13 cellular contexts compared by ENCODE assay signal in the genomic region with DNA sequence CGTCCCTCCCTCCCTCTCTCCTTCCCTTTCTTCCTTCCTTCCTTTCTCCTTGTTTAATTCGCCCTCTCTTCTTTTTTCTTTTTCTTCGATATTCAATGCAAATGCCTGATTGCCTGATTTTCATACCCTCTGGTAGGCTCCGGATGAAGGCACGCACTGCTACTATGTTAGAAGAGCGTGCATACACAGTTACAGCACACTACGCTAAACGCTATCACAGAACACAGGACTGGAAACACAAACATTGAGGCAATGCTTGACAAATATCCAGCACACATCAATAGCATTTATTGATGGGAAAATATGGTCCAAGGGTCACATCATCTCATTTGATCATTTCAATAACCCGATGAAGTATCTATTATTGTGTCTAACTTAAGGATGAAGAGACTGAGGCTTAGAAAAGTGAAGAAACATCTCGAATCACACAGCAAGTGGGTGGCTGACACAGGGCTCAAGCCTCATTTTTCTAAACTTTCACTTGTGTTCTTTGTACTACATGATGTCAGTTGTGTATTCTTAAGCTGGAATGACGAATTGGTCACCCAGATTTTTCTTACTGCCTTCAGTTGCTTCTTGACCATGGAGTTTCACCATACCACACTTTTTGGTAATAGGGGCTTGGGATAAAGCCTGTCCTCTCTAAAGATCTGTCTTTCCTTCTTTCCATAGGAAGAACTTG.
DNase-seq lines count a peak whose midpoint lies in the region; ATAC-seq and TF ChIP-seq lines count a peak whose summit lies in the region.
"Had no signal": no experiment of that assay in that cellular context is flagged by ENCODE, and none has a peak within 500 bp of the region (broad histone marks: within the 10 kb centered on the region; RNA-seq: fewer than 3 reads in every experiment).

No MANE protein-coding gene starts in this region.

- DNase-seq in GM23248 (peak; percentile 78), mammary epithelial cell (no peak), left lobe of liver (ENCODE audit: low spot score) (no peak), smooth muscle cell (lab: John Stamatoyannopoulos, UW; ENCODE audit: unreplicated experiment) (no peak), medulla oblongata (ENCODE audit: extremely low spot score) (no peak), NCI-H446 treated with DMSO at 0.1 percent for 48 hours (lab: John Stamatoyannopoulos, UW) (no peak), prostate gland (ENCODE audit: low spot score) (no peak), endodermal cell (no peak)
- DNase-seq: activated CD8-positive, alpha-beta memory T cell treated with anti-CD3 and anti-CD28 coated beads, Interleukin-2, amount 10 ng/mL, durations not matched to agents 7 days and 5 days; nucleus accumbens; stimulated activated CD4-positive, alpha-beta T cell treated with anti-CD3 and anti-CD28 coated beads, Interleukin-4, amount 100 ng/mL, for 24 hours; stimulated activated naive CD8-positive, alpha-beta T cell treated with anti-CD3 and anti-CD28 coated beads, Interleukin-15, amount 100 ng/mL, for 72 hours had no signal

- in situ Hi-C loops in GM23248 (cut with MboI): no loop called here
- in situ Hi-C loops in mammary epithelial cell (cut with MboI; ENCODE audit: low sequenced_read_pairs in 2 of 2): no loop called here

- H3K27me3 Mint-ChIP-seq in endodermal cell (ENCODE audit: insufficient read depth): no peaks in the 10 kb centered on the region

- ATAC-seq in left lobe of liver: peak; percentile 11
- ATAC-seq: activated CD8-positive, alpha-beta memory T cell treated with anti-CD3 and anti-CD28 coated beads, Interleukin-2, amount 10 ng/mL, durations not matched to agents 7 days and 5 days; Panc1 had no signal

- H3K9ac ChIP-seq in GM23248 (peak overlapping the region; percentile 59), mammary epithelial cell (ENCODE audit: insufficient read depth, low read length) (no peak overlapping the region), smooth muscle cell (ENCODE audit: low read depth) (no peak overlapping the region), endodermal cell (ENCODE audit: extremely low read depth, low read length, poor library complexity, severe bottlenecking) (no peak overlapping the region)

- H3K9me2 ChIP-seq in GM23248 (ENCODE audit: insufficient read depth): no peaks in the 10 kb centered on the region

- no peaks in the 10 kb centered on the region for H3K36me3 Mint-ChIP-seq in endodermal cell (ENCODE audit: low read depth)
- H3K36me3 Mint-ChIP-seq: activated CD8-positive, alpha-beta memory T cell treated with anti-CD3 and anti-CD28 coated beads, Interleukin-2, amount 10 ng/mL, durations not matched to agents 7 days and 5 days had no signal

- no peaks in the 10 kb centered on the region for H3K9me3 Mint-ChIP-seq in endodermal cell
- H3K9me3 Mint-ChIP-seq: stimulated activated naive CD8-positive, alpha-beta T cell treated with anti-CD3 and anti-CD28 coated beads, Interleukin-15, amount 100 ng/mL, for 72 hours had no signal

- CTCF ChIA-PET in mammary epithelial cell (lab: Charles Lee; ENCODE audit: low non-redundant PET): no interaction called here

- peak overlapping the region; percentile 42 for H3K4me2 ChIP-seq in GM23248 (ENCODE audit: unreplicated experiment)
- peak overlapping the region; percentile 17 for H3K4me2 ChIP-seq in mammary epithelial cell (ENCODE audit: insufficient read depth, low read depth, low read length)
- peak overlapping the region; percentile 39 for H3K4me2 ChIP-seq in smooth muscle cell

- H3K4me3 ChIP-seq in GM23248 (peak overlapping the region; percentile 16; the same call in 1 of the 2 replicates), mammary epithelial cell (replicated peaks in 1 of 3; ENCODE audit: insufficient read depth in 1 of 3, low read depth in 2 of 3, low read length in 3 of 3) (no peak overlapping the region), smooth muscle cell (no peak overlapping the region), prostate gland (no peak overlapping the region), endodermal cell (ENCODE audit: low read length) (no peak overlapping the region)

- WGBS in GM23248 (ENCODE audit: low coverage in 1 of 2, low lambda C conversion rate in 2 of 2, missing lambda C conversion rate in 2 of 2), 2 experiments: 73 to 76% methylated on average over 10 to 11 of the region's 11 CpGs
- 94% methylated on average over 10 of the region's 11 CpGs for WGBS in mammary epithelial cell (ENCODE audit: low coverage, missing lambda C conversion rate)
- WGBS in smooth muscle cell (ENCODE audit: low lambda C conversion rate): 84% methylated on average over 9 of the region's 11 CpGs
- 94% methylated on average over 11 of the region's 11 CpGs for WGBS in prostate gland
- WGBS in endodermal cell (ENCODE audit: insufficient coverage in 1 of 2, insufficient read length in 1 of 2), 2 experiments: 94 to 100% methylated on average over 8 to 11 of the region's 11 CpGs

- H4K20me1 ChIP-seq in GM23248 (ENCODE audit: insufficient read depth) (no peaks in the 10 kb centered on the region), mammary epithelial cell (ENCODE audit: insufficient read depth, low read length) (no peaks in the 10 kb centered on the region), smooth muscle cell (ENCODE audit: low read depth) (no peaks in the 10 kb centered on the region)

- TF ChIP-seq CTCF in mammary epithelial cell (conservative IDR thresholded peaks at IDR 0.05 in 1 of 2, IDR thresholded peaks at IDR 0.05 in 1 of 2; ENCODE audit: extremely low read depth in 1 of 2, insufficient read depth in 1 of 2, low read depth in 1 of 2, low read length in 2 of 2): no peak
- no peak for TF ChIP-seq CTCF in smooth muscle cell (IDR thresholded peaks at IDR 0.05; ENCODE audit: borderline replicate concordance, insufficient read depth, poor library complexity, severe bottlenecking)
- TF ChIP-seq CTCF in prostate gland (IDR thresholded peaks at IDR 0.05): no peak
- TF ChIP-seq CTCF in endodermal cell (conservative IDR thresholded peaks at IDR 0.05): no peak

- H3K4me1 ChIP-seq in GM23248 (ENCODE audit: insufficient read depth): peaks cover 50% of the 10 kb centered on the region
- peaks cover 39% of the 10 kb centered on the region for H3K4me1 ChIP-seq in mammary epithelial cell (ENCODE audit: insufficient read depth, low read length)
- H3K4me1 ChIP-seq in smooth muscle cell (ENCODE audit: low read depth): peaks cover 3% of the 10 kb centered on the region
- H3K4me1 ChIP-seq in prostate gland (replicated peaks): no peaks in the 10 kb centered on the region
- H3K4me1 ChIP-seq in endodermal cell (ENCODE audit: control insufficient read depth, insufficient read depth, low read length): no peaks in the 10 kb centered on the region

- no peak for TF ChIP-seq POLR2A in prostate gland (IDR thresholded peaks at IDR 0.05)

- H3K36me3 ChIP-seq in GM23248 (ENCODE audit: low read depth) (no peaks in the 10 kb centered on the region), mammary epithelial cell (ENCODE audit: insufficient read depth, low read length) (no peaks in the 10 kb centered on the region), smooth muscle cell (ENCODE audit: low read depth) (no peaks in the 10 kb centered on the region), prostate gland (no peaks in the 10 kb centered on the region), endodermal cell (ENCODE audit: control insufficient read depth, insufficient read depth, low read length) (no peaks in the 10 kb centered on the region)

- no peaks in the 10 kb centered on the region for H3K79me2 ChIP-seq in GM23248 (ENCODE audit: insufficient read depth)
- no peaks in the 10 kb centered on the region for H3K79me2 ChIP-seq in mammary epithelial cell (ENCODE audit: insufficient read depth, low read length)
- no peaks in the 10 kb centered on the region for H3K79me2 ChIP-seq in smooth muscle cell (ENCODE audit: low read depth)

- H2AFZ ChIP-seq in GM23248 (peak overlapping the region; percentile 60), mammary epithelial cell (ENCODE audit: low read depth, low read length) (peak overlapping the region; percentile 49), smooth muscle cell (ENCODE audit: low read depth) (peak overlapping the region; percentile 3)

- H3K27ac ChIP-seq in GM23248: peak overlapping the region; percentile 92
- no peak overlapping the region for H3K27ac ChIP-seq in mammary epithelial cell (ENCODE audit: insufficient read depth, low read depth, low read length)
- H3K27ac ChIP-seq in smooth muscle cell (ENCODE audit: low read depth): peak overlapping the region; percentile 75
- H3K27ac ChIP-seq in prostate gland: no peak overlapping the region
- H3K27ac ChIP-seq in endodermal cell (ENCODE audit: low read depth, low read length): no peak overlapping the region

- H3K27me3 ChIP-seq in GM23248 (replicated peaks; ENCODE audit: insufficient read depth): no peaks in the 10 kb centered on the region
- no peaks in the 10 kb centered on the region for H3K27me3 ChIP-seq in mammary epithelial cell (ENCODE audit: insufficient read depth, low read length)
- no peaks in the 10 kb centered on the region for H3K27me3 ChIP-seq in smooth muscle cell (ENCODE audit: low read depth)
- no peaks in the 10 kb centered on the region for H3K27me3 ChIP-seq in prostate gland (replicated peaks; ENCODE audit: insufficient read depth)
- no peaks in the 10 kb centered on the region for H3K27me3 ChIP-seq in endodermal cell (ENCODE audit: control insufficient read depth, insufficient read depth, low read length, poor library complexity, severe bottlenecking)

- no peak overlapping the region for H3K27ac Mint-ChIP-seq in endodermal cell
- H3K27ac Mint-ChIP-seq: activated CD8-positive, alpha-beta memory T cell treated with anti-CD3 and anti-CD28 coated beads, Interleukin-2, amount 10 ng/mL, durations not matched to agents 7 days and 5 days; stimulated activated naive CD8-positive, alpha-beta T cell treated with anti-CD3 and anti-CD28 coated beads, Interleukin-15, amount 100 ng/mL, for 72 hours had no signal

- no peak overlapping the region for H3K4me3 Mint-ChIP-seq in endodermal cell
- H3K4me3 Mint-ChIP-seq: activated CD8-positive, alpha-beta memory T cell treated with anti-CD3 and anti-CD28 coated beads, Interleukin-2, amount 10 ng/mL, durations not matched to agents 7 days and 5 days; stimulated activated naive CD8-positive, alpha-beta T cell treated with anti-CD3 and anti-CD28 coated beads, Interleukin-15, amount 100 ng/mL, for 72 hours had no signal

- no TSS peak for BruUV-seq in mammary epithelial cell (replicated peaks; lab: Mats Ljungman, UMichigan)

- H3F3A ChIP-seq in GM23248 (ENCODE audit: insufficient read depth) (peaks cover 48% of the 10 kb centered on the region), smooth muscle cell (ENCODE audit: low read depth) (no peaks in the 10 kb centered on the region)

- no peaks in the 10 kb centered on the region for H3K4me1 Mint-ChIP-seq in endodermal cell

- intact Hi-C loops in mammary epithelial cell (cut with micrococcal nuclease) (loop anchor here (1.0 to 5.0 kb wide), 3 partner anchors 96 to 986 kb away; no protein-coding TSS in a partner anchor), prostate gland (cut with DNase I) (no loop called here)

- H3K9me3 ChIP-seq in GM23248 (ENCODE audit: low read depth) (no peaks in the 10 kb centered on the region), mammary epithelial cell (replicated peaks; ENCODE audit: insufficient read depth, low read length) (no peaks in the 10 kb centered on the region), smooth muscle cell (replicated peaks; ENCODE audit: low read depth) (no peaks in the 10 kb centered on the region), prostate gland (no peaks in the 10 kb centered on the region), endodermal cell (ENCODE audit: control insufficient read depth, low read length) (no peaks in the 10 kb centered on the region)

- dilution Hi-C loops in mammary epithelial cell (cut with HindIII; ENCODE audit: low sequenced_read_pairs): no loop called here

Comparison
In these comparisons a context has a peak if more than half of its experiments do, and no peak if none do; other contexts are left out.
1. H2AFZ ChIP-seq: peak in every context shown above with its lines; median percentile 60 in GM23248; 49 in mammary epithelial cell; 3 in smooth muscle cell.
2. H3K27ac ChIP-seq: peak in GM23248 (single experiment) and smooth muscle cell (single experiment); none in mammary epithelial cell (single experiment), prostate gland (0 of 2) and endodermal cell (single experiment).
3. Peak in every context shown above with its lines, with median percentiles within 50 percentile points of each other: H3K4me2 ChIP-seq.